14 cellular contexts compared by ENCODE assay signal in the genomic region with DNA sequence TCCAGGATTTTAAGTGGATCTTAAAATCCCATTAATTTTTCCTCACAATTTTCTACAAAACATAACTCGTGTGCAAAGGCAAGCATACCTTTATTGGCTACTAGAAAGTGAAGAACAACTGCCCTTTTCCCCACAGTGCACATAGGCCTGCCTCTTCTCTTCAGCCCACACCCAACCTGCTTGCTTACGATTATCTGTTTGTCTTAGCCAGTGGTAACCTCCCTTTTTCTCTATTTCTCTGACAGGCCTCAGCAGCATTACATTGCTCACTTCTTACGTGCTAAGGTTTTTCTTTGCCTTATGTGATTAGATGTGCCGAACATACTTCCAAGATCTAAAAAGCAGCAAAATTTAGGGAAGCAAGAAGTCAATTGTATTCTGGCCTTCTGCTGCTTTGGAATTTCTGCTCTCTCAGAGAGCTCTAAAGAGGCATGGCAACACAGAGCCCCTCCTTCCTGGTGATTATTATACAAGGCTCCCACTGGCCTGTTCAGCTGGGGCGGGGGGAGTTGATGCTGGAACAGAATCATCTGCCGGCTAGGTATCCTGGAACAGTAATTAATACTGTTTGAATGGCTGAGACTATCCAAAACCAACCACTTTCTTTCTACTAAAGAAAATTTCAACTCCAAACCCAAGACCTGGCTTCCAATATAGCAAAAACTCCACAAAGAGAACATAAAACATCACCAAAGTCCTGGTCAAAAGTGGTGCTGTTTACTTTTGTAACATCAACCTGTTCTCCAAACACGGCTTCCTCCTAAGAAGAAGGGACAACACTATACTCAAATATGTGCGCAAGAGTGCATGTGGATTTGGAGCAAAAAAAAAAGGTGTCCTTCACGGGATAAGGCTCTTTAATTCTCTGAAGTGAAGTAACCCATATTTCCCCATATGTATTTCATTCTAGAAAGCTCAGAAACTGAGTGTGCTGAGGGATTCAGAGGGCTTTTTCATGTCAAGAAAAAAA. TPM values are rescaled to one million over a fixed set of nuclear protein-coding genes. Genes with fewer than 3 reads are reported as not detected.
DNase-seq lines count a peak whose midpoint lies in the region; ATAC-seq and TF ChIP-seq lines count a peak whose summit lies in the region.
"Had no signal": no experiment of that assay in that cellular context is flagged by ENCODE, and none has a peak within 500 bp of the region (broad histone marks: within the 10 kb centered on the region; RNA-seq: fewer than 3 reads in every experiment).

No MANE protein-coding gene starts in this region.

- intact Hi-C loops in body of pancreas (cut with DNase I) (no loop called here), right lobe of liver (cut with DNase I) (no loop called here)

- H3K4me3 ChIP-seq in body of pancreas (no peak overlapping the region), right lobe of liver (no peak overlapping the region)

- H3K4me1 ChIP-seq in body of pancreas (peaks cover 57% of the 10 kb centered on the region), right lobe of liver (peaks cover 0 to 69% (median 24%) of the 10 kb centered on the region in 4 donors)

- peaks cover 1% of the 10 kb centered on the region for H3K27me3 Mint-ChIP-seq in glutamatergic neuron (ENCODE audit: unreplicated experiment)
- H3K27me3 Mint-ChIP-seq: activated naive CD8-positive, alpha-beta T cell treated with anti-CD3 and anti-CD28 coated beads, Interleukin-2, amount 10 ng/mL, durations not matched to agents 7 days and 5 days had no signal

- peak; percentile 43 for DNase-seq in NCI-H2227 (lab: John Stamatoyannopoulos, UW; ENCODE audit: unreplicated experiment)
- no peak for DNase-seq in NCI-H2227 treated with DMSO at 0.1 percent for 48 hours (lab: John Stamatoyannopoulos, UW)
- DNase-seq in body of pancreas, result no peak
- no peak for DNase-seq in right lobe of liver
- DNase-seq in substantia nigra (lab: John Stamatoyannopoulos, UW), result no peak
- DNase-seq in glutamatergic neuron, result no peak
- DNase-seq: 8988T; activated naive CD8-positive, alpha-beta T cell treated with anti-CD3 and anti-CD28 coated beads, Interleukin-2, amount 10 ng/mL, durations not matched to agents 7 days and 5 days; NCI-H146; retina; stimulated activated naive CD8-positive, alpha-beta T cell treated with anti-CD3 and anti-CD28 coated beads, Interleukin-15, Interleukin-2, amounts not matched to agents 100 U/mL and 50 U/mL, for 24 hours had no signal

- no peak overlapping the region for H3K4me3 Mint-ChIP-seq in glutamatergic neuron (ENCODE audit: unreplicated experiment)
- H3K4me3 Mint-ChIP-seq: activated naive CD8-positive, alpha-beta T cell treated with anti-CD3 and anti-CD28 coated beads, Interleukin-2, amount 10 ng/mL, durations not matched to agents 7 days and 5 days; T-helper 1 cell treated with Interleukin-12 subunit alpha and Interleukin-12 subunit beta and Interleukin-4 antibody, amounts not matched to agents 30 μg/mL and 1 μg/mL, for 36 hours had no signal

- H3K27me3 ChIP-seq in body of pancreas, result no peaks in the 10 kb centered on the region
- no peaks in the 10 kb centered on the region for H3K27me3 ChIP-seq in right lobe of liver

- H3K4me1 Mint-ChIP-seq in glutamatergic neuron (ENCODE audit: low read depth, unreplicated experiment), result peaks cover 34% of the 10 kb centered on the region

- no peaks in the 10 kb centered on the region for H3K36me3 ChIP-seq in body of pancreas (replicated peaks in 1 of 2; ENCODE audit: insufficient read depth in 1 of 2, low read depth in 2 of 2)
- H3K36me3 ChIP-seq in right lobe of liver, result no peaks in the 10 kb centered on the region

- H3K27ac ChIP-seq in body of pancreas, result peak overlapping the region in 3 of 4 donors; percentile 40 to 59 (median 44)
- H3K27ac ChIP-seq in right lobe of liver, result peak overlapping the region in 1 of 3 donors; percentile 14
- H3K27ac ChIP-seq in substantia nigra (ENCODE audit: low read depth, low read length, poor library complexity, severe bottlenecking), result peak overlapping the region; percentile 36

- no peak for ATAC-seq in body of pancreas
- peak in 3 of 4 donors; percentile 11 to 45 (median 35) for ATAC-seq in right lobe of liver
- ATAC-seq in HG03175 (IDR thresholded peaks at IDR 0.05; ENCODE audit: unreplicated experiment), result no peak
- no peak for ATAC-seq in GM19035 (IDR thresholded peaks at IDR 0.05; ENCODE audit: unreplicated experiment)
- ATAC-seq: stimulated activated naive CD8-positive, alpha-beta T cell treated with anti-CD3 and anti-CD28 coated beads, Interleukin-15, Interleukin-2, amounts not matched to agents 100 U/mL and 50 U/mL, for 24 hours had no signal

- 40 to 45% methylated on average over 9 of the region's 9 CpGs for WGBS in body of pancreas, 2 donors
- WGBS in right lobe of liver (ENCODE audit: insufficient coverage, low coverage, low lambda C conversion rate, missing lambda C conversion rate), result 27% methylated on average over 9 of the region's 9 CpGs

- H3K9me3 ChIP-seq in body of pancreas (no peaks in the 10 kb centered on the region), right lobe of liver (no peaks in the 10 kb centered on the region)

- TF ChIP-seq POLR2A in body of pancreas (IDR thresholded peaks at IDR 0.05) (no peak), right lobe of liver (IDR thresholded peaks at IDR 0.05) (no peak)

- TF ChIP-seq CTCF in body of pancreas (IDR thresholded peaks at IDR 0.05) (no peak), right lobe of liver (IDR thresholded peaks at IDR 0.05) (no peak), glutamatergic neuron (IDR thresholded peaks at IDR 0.05; ENCODE audit: partially characterized antibody, unreplicated experiment) (no peak)

- H3K36me3 Mint-ChIP-seq in glutamatergic neuron (ENCODE audit: unreplicated experiment), result no peaks in the 10 kb centered on the region

- peaks cover 2% of the 10 kb centered on the region for H3K9me3 Mint-ChIP-seq in glutamatergic neuron (ENCODE audit: unreplicated experiment)
- H3K9me3 Mint-ChIP-seq: activated naive CD8-positive, alpha-beta T cell treated with anti-CD3 and anti-CD28 coated beads, Interleukin-2, amount 10 ng/mL, durations not matched to agents 7 days and 5 days; T-helper 1 cell treated with Interleukin-12 subunit alpha and Interleukin-12 subunit beta and Interleukin-4 antibody, amounts not matched to agents 30 μg/mL and 1 μg/mL, for 36 hours had no signal

- no peak overlapping the region for H3K27ac Mint-ChIP-seq in glutamatergic neuron (ENCODE audit: unreplicated experiment)
- H3K27ac Mint-ChIP-seq: activated naive CD8-positive, alpha-beta T cell treated with anti-CD3 and anti-CD28 coated beads, Interleukin-2, amount 10 ng/mL, durations not matched to agents 7 days and 5 days; T-helper 1 cell treated with Interleukin-12 subunit alpha and Interleukin-12 subunit beta and Interleukin-4 antibody, amounts not matched to agents 30 μg/mL and 1 μg/mL, for 36 hours had no signal

RNA-seq across cellular contexts. Expression of a gene that starts 6.8 kb away (rescaled TPM):
- total RNA-seq in body of pancreas (10 to 100 TPM in 1 of 2 donors, 1 to 10 TPM in 1; 9.3 to 12.2 TPM), right lobe of liver (10 to 100 TPM in 5 of 6 experiments, 1 to 10 TPM in 1; 9.5 to 32.6 (median 15.5) TPM), glutamatergic neuron (ENCODE audit: unreplicated experiment) (61.3 TPM)

Comparison
In these comparisons a context has a peak if more than half of its experiments do, and no peak if none do; other contexts are left out.
1. ATAC-seq: peak in right lobe of liver (3 of 4); none in body of pancreas (single experiment), HG03175 (single experiment) and GM19035 (single experiment).